Comparison of ENCODE assay signal across 17 cellular contexts in genomic region chr18:24009246-24009645, GRCh38. TPM values are rescaled to one million over a fixed set of nuclear protein-coding genes. Genes with fewer than 3 reads are reported as not detected.
A peak's percentile ranks its signal among the peaks of the same experiment; 100 is the strongest.
DNase-seq lines count a peak whose midpoint lies in the region; ATAC-seq and TF ChIP-seq lines count a peak whose summit lies in the region.
"Had no signal": no experiment of that assay in that cellular context is flagged by ENCODE, and none has a peak within 500 bp of the region (broad histone marks: within the 10 kb centered on the region; RNA-seq: fewer than 3 reads in every experiment).

No MANE protein-coding gene starts in this region.

- no peak for ATAC-seq in activated CD4-positive, alpha-beta T cell treated with anti-CD3 and anti-CD28 coated beads for 36 hours
- no peak for ATAC-seq in natural killer cell treated with Interleukin-12 subunit alpha and Interleukin-12 subunit beta and Interleukin-15 and Interleukin-18, amount 100 ng/mL, for 72 hours
- ATAC-seq in HG02571 (IDR thresholded peaks at IDR 0.05; ENCODE audit: unreplicated experiment) (no peak), GM19023 (IDR thresholded peaks at IDR 0.05; ENCODE audit: unreplicated experiment) (no peak)
- ATAC-seq: lower lobe of right lung had no signal

- POLR2A ChIA-PET in activated CD4-positive, alpha-beta T cell treated with anti-CD3 and anti-CD28 coated beads for 36 hours (lab: Charles Lee) = no interaction called here
- POLR2A ChIA-PET in HEK293 (lab: Yijun Ruan, JAX) = no interaction called here

- H3K27ac ChIP-seq in HEK293 (ENCODE audit: extremely low read depth, low read depth, low read length) = no peak overlapping the region
- no peak overlapping the region for H3K27ac ChIP-seq in stomach
- H3K27ac ChIP-seq: lower lobe of right lung, SJCRH30, upper lobe of left lung had no signal

- H3K4me1 ChIP-seq in HEK293 (ENCODE audit: control insufficient read depth, insufficient read depth, low read length) (no peaks in the 10 kb centered on the region), stomach (peaks cover 5 to 12% (median 5%) of the 10 kb centered on the region in 4 donors)
- H3K4me1 ChIP-seq: SJCRH30 had no signal

- H3K27me3 ChIP-seq in stomach = no peaks in the 10 kb centered on the region
- H3K27me3 ChIP-seq: SJCRH30, upper lobe of left lung had no signal

- TF ChIP-seq POLR2A in stomach (IDR thresholded peaks at IDR 0.05) = no peak

- no peaks in the 10 kb centered on the region for H3K9me3 ChIP-seq in HEK293 (ENCODE audit: control insufficient read depth, insufficient read depth, low read depth, low read length)
- H3K9me3 ChIP-seq in stomach = no peaks in the 10 kb centered on the region
- H3K9me3 ChIP-seq: lower lobe of right lung, SJCRH30, upper lobe of left lung had no signal

- no peaks in the 10 kb centered on the region for H3K36me3 ChIP-seq in HEK293 (ENCODE audit: control insufficient read depth in 2 of 2, insufficient read depth in 1 of 2, low read length in 2 of 2)
- H3K36me3 ChIP-seq in stomach = no peaks in the 10 kb centered on the region
- H3K36me3 ChIP-seq: lower lobe of right lung, SJCRH30, upper lobe of left lung had no signal

- TF ChIP-seq CTCF in HEK293 (tag by site-specific recombination; IDR thresholded peaks at IDR 0.05) (no peak), stomach (IDR thresholded peaks at IDR 0.05) (no peak)

- DNase-seq in activated CD4-positive, alpha-beta T cell treated with anti-CD3 and anti-CD28 coated beads for 36 hours = no peak
- no peak for DNase-seq in activated CD4-positive, alpha-beta T cell treated with anti-CD3 and anti-CD28 coated beads for 1 hour
- DNase-seq in activated T-helper 1 cell treated with anti-CD3 and anti-CD28 coated beads, Interleukin-12 subunit alpha, Interleukin-12 subunit beta, Interleukin-2, Interleukin-4 antibody, amounts not matched to agents 30 ng/mL and 10 ng/mL and 1 ng/mL, durations not matched to agents 14 hours and 24 hours and 36 hours (ENCODE audit: low spot score) = no peak
- no peak for DNase-seq in natural killer cell treated with Interleukin-12 subunit alpha and Interleukin-12 subunit beta and Interleukin-15 and Interleukin-18, amount 100 ng/mL, for 72 hours (ENCODE audit: low spot score)
- no peak for DNase-seq in stomach
- DNase-seq: activated naive CD4-positive, alpha-beta T cell treated with Interleukin-2 at 50 U/mL for 16 hours; glutamatergic neuron; H7; lower lobe of right lung; NCI-H524; posterior cingulate gyrus; SJCRH30; upper lobe of left lung had no signal

- H3K4me3 ChIP-seq in HEK293 (ENCODE audit: low read depth, low read length) (no peak overlapping the region), stomach (no peak overlapping the region)
- H3K4me3 ChIP-seq: lower lobe of right lung, SJCRH30, smooth muscle cell, upper lobe of left lung had no signal

- H3K9me3 Mint-ChIP-seq in activated CD4-positive, alpha-beta T cell treated with anti-CD3 and anti-CD28 coated beads for 36 hours (ENCODE audit: low read depth) = no peaks in the 10 kb centered on the region
- H3K9me3 Mint-ChIP-seq in activated T-helper 1 cell treated with anti-CD3 and anti-CD28 coated beads, Interleukin-12 subunit alpha, Interleukin-12 subunit beta, Interleukin-2, Interleukin-4 antibody, amounts not matched to agents 30 ng/mL and 10 ng/mL and 1 ng/mL, durations not matched to agents 14 hours and 24 hours and 36 hours = no peaks in the 10 kb centered on the region
- H3K9me3 Mint-ChIP-seq in natural killer cell treated with Interleukin-12 subunit alpha and Interleukin-12 subunit beta and Interleukin-15 and Interleukin-18, amount 100 ng/mL, for 72 hours = no peaks in the 10 kb centered on the region

- H3K27me3 Mint-ChIP-seq in activated CD4-positive, alpha-beta T cell treated with anti-CD3 and anti-CD28 coated beads for 36 hours = peaks cover 7% of the 10 kb centered on the region
- no peaks in the 10 kb centered on the region for H3K27me3 Mint-ChIP-seq in activated T-helper 1 cell treated with anti-CD3 and anti-CD28 coated beads, Interleukin-12 subunit alpha, Interleukin-12 subunit beta, Interleukin-2, Interleukin-4 antibody, amounts not matched to agents 30 ng/mL and 10 ng/mL and 1 ng/mL, durations not matched to agents 14 hours and 24 hours and 36 hours (ENCODE audit: insufficient read depth)
- peaks cover 0 to 9% of the 10 kb centered on the region in 2 donors for H3K27me3 Mint-ChIP-seq in natural killer cell treated with Interleukin-12 subunit alpha and Interleukin-12 subunit beta and Interleukin-15 and Interleukin-18, amount 100 ng/mL, for 72 hours

- H3K36me3 Mint-ChIP-seq in activated CD4-positive, alpha-beta T cell treated with anti-CD3 and anti-CD28 coated beads for 36 hours (ENCODE audit: low read depth) = no peaks in the 10 kb centered on the region
- peaks cover 2% of the 10 kb centered on the region for H3K36me3 Mint-ChIP-seq in activated T-helper 1 cell treated with anti-CD3 and anti-CD28 coated beads, Interleukin-12 subunit alpha, Interleukin-12 subunit beta, Interleukin-2, Interleukin-4 antibody, amounts not matched to agents 30 ng/mL and 10 ng/mL and 1 ng/mL, durations not matched to agents 14 hours and 24 hours and 36 hours (ENCODE audit: low read depth)
- no peaks in the 10 kb centered on the region for H3K36me3 Mint-ChIP-seq in natural killer cell treated with Interleukin-12 subunit alpha and Interleukin-12 subunit beta and Interleukin-15 and Interleukin-18, amount 100 ng/mL, for 72 hours

- peak overlapping the region; percentile 40 for H3K27ac Mint-ChIP-seq in activated CD4-positive, alpha-beta T cell treated with anti-CD3 and anti-CD28 coated beads for 36 hours
- H3K27ac Mint-ChIP-seq in activated T-helper 1 cell treated with anti-CD3 and anti-CD28 coated beads, Interleukin-12 subunit alpha, Interleukin-12 subunit beta, Interleukin-2, Interleukin-4 antibody, amounts not matched to agents 30 ng/mL and 10 ng/mL and 1 ng/mL, durations not matched to agents 14 hours and 24 hours and 36 hours = no peak overlapping the region
- peak overlapping the region; percentile 4 to 42 for H3K27ac Mint-ChIP-seq in natural killer cell treated with Interleukin-12 subunit alpha and Interleukin-12 subunit beta and Interleukin-15 and Interleukin-18, amount 100 ng/mL, for 72 hours

- 42 to 100% (median 85%) methylated on average over 1 of the region's 1 CpG for WGBS in stomach, 5 donors

- intact Hi-C loops in activated CD4-positive, alpha-beta T cell treated with anti-CD3 and anti-CD28 coated beads for 36 hours (cut with DNase I, micrococcal nuclease) = no loop called here
- intact Hi-C loops in activated T-helper 1 cell treated with anti-CD3 and anti-CD28 coated beads, Interleukin-12 subunit alpha, Interleukin-12 subunit beta, Interleukin-2, Interleukin-4 antibody, amounts not matched to agents 30 ng/mL and 10 ng/mL and 1 ng/mL, durations not matched to agents 14 hours and 24 hours and 36 hours (cut with micrococcal nuclease) = no loop called here
- intact Hi-C loops in stomach (cut with DNase I; ENCODE audit: low total_unique reads) = no loop called here

- H3K4me3 Mint-ChIP-seq in activated CD4-positive, alpha-beta T cell treated with anti-CD3 and anti-CD28 coated beads for 36 hours = no peak overlapping the region
- H3K4me3 Mint-ChIP-seq in activated T-helper 1 cell treated with anti-CD3 and anti-CD28 coated beads, Interleukin-12 subunit alpha, Interleukin-12 subunit beta, Interleukin-2, Interleukin-4 antibody, amounts not matched to agents 30 ng/mL and 10 ng/mL and 1 ng/mL, durations not matched to agents 14 hours and 24 hours and 36 hours = peak overlapping the region; percentile 59
- peak overlapping the region; percentile 61 for H3K4me3 Mint-ChIP-seq in natural killer cell treated with Interleukin-12 subunit alpha and Interleukin-12 subunit beta and Interleukin-15 and Interleukin-18, amount 100 ng/mL, for 72 hours

- peaks cover 66% of the 10 kb centered on the region for H3K4me1 Mint-ChIP-seq in activated CD4-positive, alpha-beta T cell treated with anti-CD3 and anti-CD28 coated beads for 36 hours
- peaks cover 64% of the 10 kb centered on the region for H3K4me1 Mint-ChIP-seq in activated T-helper 1 cell treated with anti-CD3 and anti-CD28 coated beads, Interleukin-12 subunit alpha, Interleukin-12 subunit beta, Interleukin-2, Interleukin-4 antibody, amounts not matched to agents 30 ng/mL and 10 ng/mL and 1 ng/mL, durations not matched to agents 14 hours and 24 hours and 36 hours (ENCODE audit: low read depth)
- H3K4me1 Mint-ChIP-seq in natural killer cell treated with Interleukin-12 subunit alpha and Interleukin-12 subunit beta and Interleukin-15 and Interleukin-18, amount 100 ng/mL, for 72 hours (ENCODE audit: low read depth in 2 of 2) = peaks cover 51% of the 10 kb centered on the region in 2 donors

- CTCF ChIA-PET in activated CD4-positive, alpha-beta T cell treated with anti-CD3 and anti-CD28 coated beads for 36 hours (lab: Charles Lee) = interaction anchor here (1.0 to 1.3 kb wide), 2 partner anchors 10 to 16 kb away, joined by 3 to 5 read pairs; no protein-coding TSS in a partner anchor
- CTCF ChIA-PET in HEK293 (lab: Yijun Ruan, JAX) = no interaction called here

- TF ChIP-seq EP300 in stomach (IDR thresholded peaks at IDR 0.05) = no peak

TF ChIP-seq in HEK293, 187 proteins besides CTCF, POLR2A, EP300 and RAD21:
- TF ChIP-seq KLF8 (tag by site-specific recombination; IDR thresholded peaks at IDR 0.05) (no peak), ZBTB17 (tag by site-specific recombination; IDR thresholded peaks at IDR 0.05) (0 out of 2 replicates have a peak, but pooled peaks have one; percentile 14), ZNF792 (tag by site-specific recombination; IDR thresholded peaks at IDR 0.05) (no peak)
TF ChIP-seq in HEK293: peak in this region for 1.

RNA-seq across cellular contexts. Expression of gene TTC39C, which starts 5.3 kb away (rescaled TPM):
- total RNA-seq in activated CD4-positive, alpha-beta T cell treated with anti-CD3 and anti-CD28 coated beads for 36 hours = 10 to 100 TPM; 22.2 to 28.6 TPM
- total RNA-seq in activated T-helper 1 cell treated with anti-CD3 and anti-CD28 coated beads, Interleukin-12 subunit alpha, Interleukin-12 subunit beta, Interleukin-2, Interleukin-4 antibody, amounts not matched to agents 30 ng/mL and 10 ng/mL and 1 ng/mL, durations not matched to agents 14 hours and 24 hours and 36 hours = 28.8 and 31.8 TPM in 2 replicates
- 10 to 100 TPM; 54.8 to 69.7 TPM for total RNA-seq in natural killer cell treated with Interleukin-12 subunit alpha and Interleukin-12 subunit beta and Interleukin-15 and Interleukin-18, amount 100 ng/mL, for 72 hours
- 10 to 100 TPM in 4 of 5 donors, 1 to 10 TPM in 1; 1.8 to 42.0 (median 29.0) TPM for total RNA-seq in stomach
- polyA plus RNA-seq in stomach = 10 to 100 TPM; 10.8 to 19.3 (median 12.7) TPM
